ENCODE assay signal across 17 cellular contexts in genomic region chr4:150890246-150890645, GRCh38.
A peak's percentile ranks its signal among the peaks of the same experiment; 100 is the strongest.
DNase-seq lines count a peak whose midpoint lies in the region; ATAC-seq and TF ChIP-seq lines count a peak whose summit lies in the region.
"Had no signal": no experiment of that assay in that cellular context is flagged by ENCODE, and none has a peak within 500 bp of the region (broad histone marks: within the 10 kb centered on the region; RNA-seq: fewer than 3 reads in every experiment).

No MANE protein-coding gene starts in this region.

- H3K9ac ChIP-seq in Loucy (ENCODE audit: low read depth, low read length, poor library complexity, severe bottlenecking), result no peak overlapping the region

- no peak overlapping the region for H3K27ac ChIP-seq in CD8-positive, alpha-beta memory T cell (ENCODE audit: low read depth, low read length)
- no peak overlapping the region for H3K27ac ChIP-seq in adrenal gland
- H3K27ac ChIP-seq: Peyer's patch had no signal

- H3K27ac Mint-ChIP-seq in CD8-positive, alpha-beta memory T cell, result peak overlapping the region in 5 of 8 donors; percentile 12 to 48 (median 26)
- H3K27ac Mint-ChIP-seq in WTC11, result peak overlapping the region; percentile 11; the same call in 1 of the 2 replicates

- H3K4me3 ChIP-seq in CD8-positive, alpha-beta memory T cell (ENCODE audit: low read length), result no peak overlapping the region
- no peak overlapping the region for H3K4me3 ChIP-seq in Loucy (ENCODE audit: low read length, poor library complexity, severe bottlenecking)
- H3K4me3 ChIP-seq in adrenal gland, result no peak overlapping the region
- H3K4me3 ChIP-seq: Peyer's patch had no signal

- no peaks in the 10 kb centered on the region for H3K9me3 ChIP-seq in CD8-positive, alpha-beta memory T cell (ENCODE audit: low read length)
- H3K9me3 ChIP-seq in Loucy (ENCODE audit: insufficient read depth, low read depth, low read length) (no peaks in the 10 kb centered on the region), adrenal gland (replicated peaks in 1 of 3) (peaks cover 0 to 3% (median 0%) of the 10 kb centered on the region in 3 donors)
- H3K9me3 ChIP-seq: BE2C, Peyer's patch had no signal

- H2AFZ ChIP-seq in Loucy (ENCODE audit: low read length), result no peak overlapping the region

- no peaks in the 10 kb centered on the region for H3K9me3 Mint-ChIP-seq in CD8-positive, alpha-beta memory T cell
- no peaks in the 10 kb centered on the region for H3K9me3 Mint-ChIP-seq in WTC11

- no peaks in the 10 kb centered on the region for H3K36me3 ChIP-seq in CD8-positive, alpha-beta memory T cell (ENCODE audit: insufficient read depth, low read length)
- H3K36me3 ChIP-seq in Loucy (ENCODE audit: insufficient read depth, low read length) (peaks cover 11% of the 10 kb centered on the region; the same call in 1 of the 2 replicates), adrenal gland (replicated peaks in 1 of 2) (no peaks in the 10 kb centered on the region)
- H3K36me3 ChIP-seq: BE2C had no signal

- no peaks in the 10 kb centered on the region for H3K79me2 ChIP-seq in Loucy (ENCODE audit: insufficient read depth, low read length)

- 43 to 62% (median 49%) methylated on average over 2 of the region's 2 CpGs for WGBS in adrenal gland, 4 donors

- H3K4me1 Mint-ChIP-seq in CD8-positive, alpha-beta memory T cell, result peaks cover 14 to 39% (median 31%) of the 10 kb centered on the region in 3 donors
- H3K4me1 Mint-ChIP-seq in WTC11, result no peaks in the 10 kb centered on the region

- ATAC-seq in WTC11 (no peak), GM18907 (IDR thresholded peaks at IDR 0.05; ENCODE audit: unreplicated experiment) (no peak)

- H3K4me1 ChIP-seq in CD8-positive, alpha-beta memory T cell (ENCODE audit: insufficient read depth, low read length), result no peaks in the 10 kb centered on the region
- peaks cover 12% of the 10 kb centered on the region for H3K4me1 ChIP-seq in Loucy (ENCODE audit: insufficient read depth, low read length, poor library complexity, severe bottlenecking)
- peaks cover 0 to 11% of the 10 kb centered on the region in 2 donors for H3K4me1 ChIP-seq in adrenal gland (replicated peaks in 1 of 2)
- H3K4me1 ChIP-seq: BE2C, Peyer's patch had no signal

- no peaks in the 10 kb centered on the region for H4K20me1 ChIP-seq in Loucy (ENCODE audit: insufficient read depth, low read length, poor library complexity, severe bottlenecking)

- TF ChIP-seq CTCF in Loucy (conservative IDR thresholded peaks at IDR 0.05; ENCODE audit: low read length), result no peak
- no peak for TF ChIP-seq CTCF in WTC11 (IDR thresholded peaks at IDR 0.05)
- TF ChIP-seq CTCF in adrenal gland (IDR thresholded peaks at IDR 0.05), result no peak

- no peak for DNase-seq in CD8-positive, alpha-beta memory T cell
- DNase-seq in WTC11 (ENCODE audit: low spot score) (no peak), iris pigment epithelial cell (ENCODE audit: low read depth) (peak; percentile 7), SHP77 treated with DMSO at 0.1 percent for 48 hours (lab: John Stamatoyannopoulos, UW) (no peak), adrenal gland (no peak)
- DNase-seq: BE2C, DMS 273 treated with DMSO at 0.1 percent for 48 hours, HCEC 1CT, IMR-90, NCI-H1436 treated with DMSO at 0.1 percent for 48 hours, NCI-H2081, NCI-H446, NCI-H748 treated with DMSO at 0.1 percent for 48 hours, Peyer's patch, Right ventricle myocardium superior had no signal

- POLR2A ChIA-PET in CD8-positive, alpha-beta memory T cell (lab: Charles Lee), result no interaction called here
- POLR2A ChIA-PET in WTC11 (lab: Charles Lee), result no interaction called here

- intact Hi-C loops in adrenal gland (cut with DNase I), result no loop called here

- CTCF ChIA-PET in CD8-positive, alpha-beta memory T cell (lab: Charles Lee), result no interaction called here
- CTCF ChIA-PET in WTC11 (lab: Charles Lee), result interaction anchor here (2.0 kb wide), 1 partner anchor 23 kb away, joined by 5 read pairs; no protein-coding TSS in a partner anchor

- TF ChIP-seq POLR2A in adrenal gland (IDR thresholded peaks at IDR 0.05), result no peak

- H3K4me3 Mint-ChIP-seq in CD8-positive, alpha-beta memory T cell, result no peak overlapping the region
- no peak overlapping the region for H3K4me3 Mint-ChIP-seq in WTC11

- H3K4me2 ChIP-seq in Loucy (ENCODE audit: low read depth, low read length, poor library complexity, severe bottlenecking), result peak overlapping the region; percentile 6

- no peaks in the 10 kb centered on the region for H3K27me3 ChIP-seq in CD8-positive, alpha-beta memory T cell (ENCODE audit: insufficient read depth, low read length, poor library complexity, severe bottlenecking)
- H3K27me3 ChIP-seq in Loucy (ENCODE audit: insufficient read depth, low read length, poor library complexity, severe bottlenecking) (no peaks in the 10 kb centered on the region), adrenal gland (no peaks in the 10 kb centered on the region)
- H3K27me3 ChIP-seq: BE2C, Peyer's patch had no signal

- H3K36me3 Mint-ChIP-seq in CD8-positive, alpha-beta memory T cell, result peaks cover 11 to 48% (median 23%) of the 10 kb centered on the region in 3 donors
- H3K36me3 Mint-ChIP-seq in WTC11, result peaks cover 16% of the 10 kb centered on the region

- H3K9me2 ChIP-seq in Loucy (replicated peaks; ENCODE audit: low read depth, low read length), result no peaks in the 10 kb centered on the region

- H3F3A ChIP-seq in Loucy (ENCODE audit: low read depth), result no peaks in the 10 kb centered on the region

- peaks cover 0 to 1% of the 10 kb centered on the region in 2 donors for H3K27me3 Mint-ChIP-seq in CD8-positive, alpha-beta memory T cell
- H3K27me3 Mint-ChIP-seq in WTC11 (ENCODE audit: low read depth), result no peaks in the 10 kb centered on the region

TF ChIP-seq in WTC11, 78 proteins besides CTCF, POLR2A, EP300 and RAD21:
- no peak for TF ChIP-seq MAX (CRISPR knock-in tag; IDR thresholded peaks at IDR 0.05)
- no peak for TF ChIP-seq AFF4 (CRISPR knock-in tag; IDR thresholded peaks at IDR 0.05; ENCODE audit: borderline replicate concordance)
- no peak for TF ChIP-seq GRHL2 (CRISPR knock-in tag; IDR thresholded peaks at IDR 0.05; ENCODE audit: insufficient replicate concordance, severe bottlenecking)
- no peak for TF ChIP-seq NFE2L1 (CRISPR knock-in tag; IDR thresholded peaks at IDR 0.05)
- no peak for TF ChIP-seq SP1 (CRISPR knock-in tag; conservative IDR thresholded peaks at IDR 0.05)
- no peak for TF ChIP-seq ELF4 (CRISPR knock-in tag; IDR thresholded peaks at IDR 0.05; ENCODE audit: low read depth)
- TF ChIP-seq JUN (CRISPR knock-in tag; IDR thresholded peaks at IDR 0.05), result no peak
- TF ChIP-seq ZBTB43 (CRISPR knock-in tag; IDR thresholded peaks at IDR 0.05), result no peak
- no peak for TF ChIP-seq ESRRA (CRISPR knock-in tag; IDR thresholded peaks at IDR 0.05; ENCODE audit: borderline replicate concordance)
